Comparison of ENCODE assay signal across 27 cellular contexts in the genomic region with DNA sequence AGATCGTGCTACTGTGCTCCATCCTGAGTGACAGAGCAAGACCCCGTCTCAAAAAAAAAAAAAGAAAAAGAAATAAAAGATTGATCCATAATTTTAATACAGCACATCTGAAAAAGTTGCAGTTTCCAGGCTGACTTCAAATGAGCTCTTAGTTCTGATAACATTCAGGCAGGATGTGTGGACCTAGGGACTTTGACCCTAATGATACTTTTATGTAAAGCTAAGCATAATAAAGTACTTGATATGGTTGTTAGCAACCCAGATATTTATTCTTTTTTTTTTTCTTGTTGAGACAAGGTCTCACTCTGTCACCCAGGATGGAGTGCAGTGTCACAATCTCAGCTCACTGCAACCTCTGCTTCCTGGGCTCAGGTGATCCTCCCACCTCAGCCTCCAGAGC. TPM values are rescaled to one million over a fixed set of nuclear protein-coding genes. Genes with fewer than 3 reads are reported as not detected.
DNase-seq lines count a peak whose midpoint lies in the region; ATAC-seq, FAIRE-seq and TF ChIP-seq lines count a peak whose summit lies in the region.
"Had no signal": no experiment of that assay in that cellular context is flagged by ENCODE, and none has a peak within 500 bp of the region (broad histone marks: within the 10 kb centered on the region; RNA-seq: fewer than 3 reads in every experiment).

No MANE protein-coding gene starts in this region.

- H3K36me3 ChIP-seq in Peyer's patch: no peaks in the 10 kb centered on the region
- no peaks in the 10 kb centered on the region for H3K36me3 ChIP-seq in colonic mucosa
- no peaks in the 10 kb centered on the region for H3K36me3 ChIP-seq in small intestine (ENCODE audit: control insufficient read depth in 2 of 2, insufficient read depth in 2 of 2, low read length in 2 of 2)
- H3K36me3 ChIP-seq: BE2C, BLaER1 had no signal

- no peak overlapping the region for H3K27ac Mint-ChIP-seq in activated CD8-positive, alpha-beta T cell treated with anti-CD3 and anti-CD28 coated beads for 36 hours
- H3K27ac Mint-ChIP-seq in WTC11: no peak overlapping the region
- H3K27ac Mint-ChIP-seq: CD4-positive, alpha-beta memory T cell; CD4-positive, CD25-positive, alpha-beta regulatory T cell had no signal

- H3K4me3 ChIP-seq in Peyer's patch: no peak overlapping the region
- H3K4me3 ChIP-seq in colonic mucosa: no peak overlapping the region
- no peak overlapping the region for H3K4me3 ChIP-seq in small intestine (ENCODE audit: low read depth in 1 of 2, low read length in 2 of 2)
- H3K4me3 ChIP-seq: BLaER1, GM12878 had no signal

- peak overlapping the region in 1 of 2 donors; percentile 5 for H3K9ac ChIP-seq in colonic mucosa (ENCODE audit: low read depth in 2 of 2, low read length in 2 of 2)
- H3K9ac ChIP-seq: BLaER1 had no signal

- 23 to 67% (median 36%) methylated on average over 2 of the region's 2 CpGs for WGBS in small intestine, 3 donors

- H3K9me3 Mint-ChIP-seq in activated CD8-positive, alpha-beta T cell treated with anti-CD3 and anti-CD28 coated beads for 36 hours: no peaks in the 10 kb centered on the region
- H3K9me3 Mint-ChIP-seq in WTC11: 0 out of 2 replicates have a peak, but pooled peaks cover 3% of the 10 kb centered on the region

- FAIRE-seq in small intestine (lab: Jason Lieb, UNC): no peak
- FAIRE-seq: A204.1, D721Med, GM12878, GM12892, GM18507 had no signal

- CTCF ChIA-PET in activated CD8-positive, alpha-beta T cell treated with anti-CD3 and anti-CD28 coated beads for 36 hours (lab: Charles Lee): no interaction called here
- CTCF ChIA-PET in WTC11 (lab: Charles Lee): interaction anchor here (2.4 kb wide), 1 partner anchor 9 kb away, joined by 6 read pairs; no protein-coding TSS in a partner anchor

- TF ChIP-seq CTCF in Peyer's patch (IDR thresholded peaks at IDR 0.05) (no peak), colonic mucosa (IDR thresholded peaks at IDR 0.05) (no peak), WTC11 (IDR thresholded peaks at IDR 0.05) (no peak)
- TF ChIP-seq CTCF in activated CD8-positive, alpha-beta T cell treated with anti-CD3 and anti-CD28 coated beads for 36 hours (IDR thresholded peaks at IDR 0.05): no peak

- no peaks in the 10 kb centered on the region for H3K36me3 Mint-ChIP-seq in activated CD8-positive, alpha-beta T cell treated with anti-CD3 and anti-CD28 coated beads for 36 hours (ENCODE audit: low read depth)
- H3K36me3 Mint-ChIP-seq in WTC11: no peaks in the 10 kb centered on the region
- H3K36me3 Mint-ChIP-seq: CD14-positive monocyte; CD4-positive, alpha-beta memory T cell; CD4-positive, CD25-positive, alpha-beta regulatory T cell had no signal

- no peaks in the 10 kb centered on the region for H3K9me3 ChIP-seq in Peyer's patch
- H3K9me3 ChIP-seq in colonic mucosa: no peaks in the 10 kb centered on the region
- no peaks in the 10 kb centered on the region for H3K9me3 ChIP-seq in small intestine (ENCODE audit: control insufficient read depth, low read depth)
- H3K9me3 ChIP-seq: BE2C, Caco-2 had no signal

- ATAC-seq in left colon (peak; percentile 97), HG02678 (IDR thresholded peaks at IDR 0.05; ENCODE audit: unreplicated experiment) (no peak), WTC11 (no peak)
- ATAC-seq in activated CD8-positive, alpha-beta T cell treated with anti-CD3 and anti-CD28 coated beads for 36 hours: no peak
- ATAC-seq: GM12878 had no signal

- H3K27me3 Mint-ChIP-seq in activated CD8-positive, alpha-beta T cell treated with anti-CD3 and anti-CD28 coated beads for 36 hours: peaks cover 3% of the 10 kb centered on the region
- H3K27me3 Mint-ChIP-seq in WTC11 (ENCODE audit: low read depth): no peaks in the 10 kb centered on the region

- POLR2A ChIA-PET in activated CD8-positive, alpha-beta T cell treated with anti-CD3 and anti-CD28 coated beads for 36 hours (lab: Charles Lee): no interaction called here
- POLR2A ChIA-PET in WTC11 (lab: Charles Lee): no interaction called here

- H3K27me3 ChIP-seq in Peyer's patch (no peaks in the 10 kb centered on the region), colonic mucosa (no peaks in the 10 kb centered on the region), small intestine (ENCODE audit: control insufficient read depth in 2 of 2, insufficient read depth in 2 of 2, low read length in 2 of 2) (no peaks in the 10 kb centered on the region)
- H3K27me3 ChIP-seq: BE2C, BLaER1 had no signal

- peak overlapping the region in 3 of 4 donors; percentile 46 to 81 (median 61) for H3K27ac ChIP-seq in Peyer's patch
- peak overlapping the region; percentile 37 for H3K27ac ChIP-seq in colonic mucosa
- peak overlapping the region in 1 of 2 donors; percentile 80 for H3K27ac ChIP-seq in small intestine (ENCODE audit: low read depth in 1 of 2, low read length in 1 of 2)
- H3K27ac ChIP-seq: BLaER1 had no signal

- TF ChIP-seq POLR2A in Peyer's patch (IDR thresholded peaks at IDR 0.05): no peak

- no peaks in the 10 kb centered on the region for H3K4me1 Mint-ChIP-seq in activated CD8-positive, alpha-beta T cell treated with anti-CD3 and anti-CD28 coated beads for 36 hours (ENCODE audit: low read depth)
- no peaks in the 10 kb centered on the region for H3K4me1 Mint-ChIP-seq in WTC11
- H3K4me1 Mint-ChIP-seq: CD4-positive, alpha-beta memory T cell; CD4-positive, CD25-positive, alpha-beta regulatory T cell had no signal

- H3K4me1 ChIP-seq in Peyer's patch (peaks cover 0 to 3% (median 0%) of the 10 kb centered on the region in 4 donors), colonic mucosa (no peaks in the 10 kb centered on the region), small intestine (ENCODE audit: control insufficient read depth in 2 of 2, insufficient read depth in 1 of 2, low read depth in 1 of 2, low read length in 1 of 2) (no peaks in the 10 kb centered on the region)
- H3K4me1 ChIP-seq: BLaER1, Caco-2 had no signal

- H3K4me3 Mint-ChIP-seq in activated CD8-positive, alpha-beta T cell treated with anti-CD3 and anti-CD28 coated beads for 36 hours: no peak overlapping the region
- H3K4me3 Mint-ChIP-seq in WTC11: no peak overlapping the region
- H3K4me3 Mint-ChIP-seq: CD14-positive monocyte; CD4-positive, alpha-beta memory T cell; CD4-positive, CD25-positive, alpha-beta regulatory T cell had no signal

- intact Hi-C loops in colonic mucosa (cut with DNase I): no loop called here
- intact Hi-C loops in left colon (cut with DNase I, micrococcal nuclease): no loop called here
- intact Hi-C loops in activated CD8-positive, alpha-beta T cell treated with anti-CD3 and anti-CD28 coated beads for 36 hours (cut with micrococcal nuclease): no loop called here

- DNase-seq in Peyer's patch: peak in 1 of 3 donors; percentile 52
- no peak for DNase-seq in colonic mucosa
- DNase-seq in left colon: no peak
- peak; percentile 92 for DNase-seq in small intestine
- DNase-seq in activated CD8-positive, alpha-beta T cell treated with anti-CD3 and anti-CD28 coated beads for 36 hours: no peak
- DNase-seq in putamen (ENCODE audit: low spot score): no peak
- no peak for DNase-seq in WTC11 (ENCODE audit: low spot score)
- DNase-seq: 8988T; ACHN; BE2C; C1 segment of cervical spinal cord; Caco-2; Calu3; CD4-positive, alpha-beta memory T cell; CD4-positive, CD25-positive, alpha-beta regulatory T cell; DMS79; DND-41; EL; GDM1 had no signal

TF ChIP-seq in WTC11, 78 proteins besides CTCF, POLR2A, EP300 and RAD21 (continues in another document):
- TF ChIP-seq IRF2 (CRISPR knock-in tag; IDR thresholded peaks at IDR 0.05; ENCODE audit: borderline replicate concordance, low read depth) (no peak), ESRRA (CRISPR knock-in tag; IDR thresholded peaks at IDR 0.05; ENCODE audit: borderline replicate concordance) (no peak), FOXJ3 (CRISPR knock-in tag; IDR thresholded peaks at IDR 0.05; ENCODE audit: borderline replicate concordance) (no peak), ZNF263 (CRISPR knock-in tag; IDR thresholded peaks at IDR 0.05; ENCODE audit: low read depth) (no peak), SOX15 (CRISPR knock-in tag; IDR thresholded peaks at IDR 0.05) (no peak), ZNF121 (CRISPR knock-in tag; IDR thresholded peaks at IDR 0.05) (no peak)
- TF ChIP-seq, protein P1, sequence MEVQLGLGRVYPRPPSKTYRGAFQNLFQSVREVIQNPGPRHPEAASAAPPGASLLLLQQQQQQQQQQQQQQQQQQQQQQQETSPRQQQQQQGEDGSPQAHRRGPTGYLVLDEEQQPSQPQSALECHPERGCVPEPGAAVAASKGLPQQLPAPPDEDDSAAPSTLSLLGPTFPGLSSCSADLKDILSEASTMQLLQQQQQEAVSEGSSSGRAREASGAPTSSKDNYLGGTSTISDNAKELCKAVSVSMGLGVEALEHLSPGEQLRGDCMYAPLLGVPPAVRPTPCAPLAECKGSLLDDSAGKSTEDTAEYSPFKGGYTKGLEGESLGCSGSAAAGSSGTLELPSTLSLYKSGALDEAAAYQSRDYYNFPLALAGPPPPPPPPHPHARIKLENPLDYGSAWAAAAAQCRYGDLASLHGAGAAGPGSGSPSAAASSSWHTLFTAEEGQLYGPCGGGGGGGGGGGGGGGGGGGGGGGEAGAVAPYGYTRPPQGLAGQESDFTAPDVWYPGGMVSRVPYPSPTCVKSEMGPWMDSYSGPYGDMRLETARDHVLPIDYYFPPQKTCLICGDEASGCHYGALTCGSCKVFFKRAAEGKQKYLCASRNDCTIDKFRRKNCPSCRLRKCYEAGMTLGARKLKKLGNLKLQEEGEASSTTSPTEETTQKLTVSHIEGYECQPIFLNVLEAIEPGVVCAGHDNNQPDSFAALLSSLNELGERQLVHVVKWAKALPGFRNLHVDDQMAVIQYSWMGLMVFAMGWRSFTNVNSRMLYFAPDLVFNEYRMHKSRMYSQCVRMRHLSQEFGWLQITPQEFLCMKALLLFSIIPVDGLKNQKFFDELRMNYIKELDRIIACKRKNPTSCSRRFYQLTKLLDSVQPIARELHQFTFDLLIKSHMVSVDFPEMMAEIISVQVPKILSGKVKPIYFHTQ (CRISPR knock-in tag; IDR thresholded peaks at IDR 0.05): no peak
- TF ChIP-seq, protein P2, sequence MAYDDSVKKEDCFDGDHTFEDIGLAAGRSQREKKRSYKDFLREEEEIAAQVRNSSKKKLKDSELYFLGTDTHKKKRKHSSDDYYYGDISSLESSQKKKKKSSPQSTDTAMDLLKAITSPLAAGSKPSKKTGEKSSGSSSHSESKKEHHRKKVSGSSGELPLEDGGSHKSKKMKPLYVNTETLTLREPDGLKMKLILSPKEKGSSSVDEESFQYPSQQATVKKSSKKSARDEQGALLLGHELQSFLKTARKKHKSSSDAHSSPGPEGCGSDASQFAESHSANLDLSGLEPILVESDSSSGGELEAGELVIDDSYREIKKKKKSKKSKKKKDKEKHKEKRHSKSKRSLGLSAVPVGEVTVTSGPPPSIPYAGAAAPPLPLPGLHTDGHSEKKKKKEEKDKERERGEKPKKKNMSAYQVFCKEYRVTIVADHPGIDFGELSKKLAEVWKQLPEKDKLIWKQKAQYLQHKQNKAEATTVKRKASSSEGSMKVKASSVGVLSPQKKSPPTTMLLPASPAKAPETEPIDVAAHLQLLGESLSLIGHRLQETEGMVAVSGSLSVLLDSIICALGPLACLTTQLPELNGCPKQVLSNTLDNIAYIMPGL (CRISPR knock-in tag; IDR thresholded peaks at IDR 0.05): no peak

RNA-seq across cellular contexts. Expression of a gene that starts 10.8 kb away (rescaled TPM):
- 10 to 100 TPM; 43.7 to 80.2 (median 69.3) TPM for total RNA-seq in Peyer's patch
- 10 to 100 TPM; 35.2 to 40.7 TPM for total RNA-seq in colonic mucosa
- 10 to 100 TPM; 40.1 to 59.5 TPM for total RNA-seq in left colon
- polyA plus RNA-seq in small intestine: 1 to 10 TPM; 4.6 to 8.9 (median 8.4) TPM
- total RNA-seq in activated CD8-positive, alpha-beta T cell treated with anti-CD3 and anti-CD28 coated beads for 36 hours: 10 to 100 TPM; 11.0 to 16.2 TPM
- total RNA-seq in WTC11 (2021): 11.8 to 15.1 TPM (median 12.7 TPM) in 3 replicates
